13 cellular contexts compared by ENCODE assay signal in genomic region chr4:87589531-87589930, GRCh38. TPM values are rescaled to one million over a fixed set of nuclear protein-coding genes. Genes with fewer than 3 reads are reported as not detected.
A peak's percentile ranks its signal among the peaks of the same experiment; 100 is the strongest.
DNase-seq lines count a peak whose midpoint lies in the region; ATAC-seq, FAIRE-seq and TF ChIP-seq lines count a peak whose summit lies in the region.
"Had no signal": no experiment of that assay in that cellular context is flagged by ENCODE, and none has a peak within 500 bp of the region (broad histone marks: within the 10 kb centered on the region; RNA-seq: fewer than 3 reads in every experiment).

No MANE protein-coding gene starts in this region.

- FAIRE-seq in GM12892 (lab: Jason Lieb, UNC), result no peak
- FAIRE-seq: G401.6, small intestine had no signal

- TF ChIP-seq POLR2A in esophagus squamous epithelium (IDR thresholded peaks at IDR 0.05) (no peak), GM12892 (IDR thresholded peaks at IDR 0.05; ENCODE audit: low read depth, low read length) (no peak)

- intact Hi-C loops in esophagus squamous epithelium (cut with DNase I), result no loop called here

- no peaks in the 10 kb centered on the region for H3K36me3 ChIP-seq in esophagus squamous epithelium

- TF ChIP-seq CTCF in HFF-Myc (IDR thresholded peaks at IDR 0.05; ENCODE audit: low read depth, low read length, missing control alignments) (no peak), esophagus squamous epithelium (IDR thresholded peaks at IDR 0.05) (no peak)

- H3K4me3 ChIP-seq in HFF-Myc (replicated peaks; ENCODE audit: low read depth, low read length) (no peak overlapping the region), esophagus squamous epithelium (no peak overlapping the region)

- no peaks in the 10 kb centered on the region for H3K9me3 ChIP-seq in esophagus squamous epithelium

- ATAC-seq in HG02938 (IDR thresholded peaks at IDR 0.05; ENCODE audit: unreplicated experiment), result no peak
- ATAC-seq: stimulated activated naive CD8-positive, alpha-beta T cell treated with anti-CD3 and anti-CD28 coated beads, Interleukin-15, amount 100 ng/mL, for 72 hours had no signal

- peak overlapping the region in 1 of 4 donors; percentile 16 for H3K27ac ChIP-seq in esophagus squamous epithelium

- H3K4me1 ChIP-seq in esophagus squamous epithelium, result no peaks in the 10 kb centered on the region

- DNase-seq in HFF-Myc (ENCODE audit: extremely low read depth, low read depth) (peak; percentile 6), amniotic stem cell (lab: John Stamatoyannopoulos, UW) (peak; percentile 69), hepatic stellate cell (ENCODE audit: low spot score) (peak; percentile 40), stromal cell of bone marrow (ENCODE audit: low read depth) (peak; percentile 89), esophagus squamous epithelium (lab: John Stamatoyannopoulos, UW) (no peak), retina (no peak), GM12892 (ENCODE audit: insufficient read length) (no peak)
- DNase-seq: activated CD4-positive, alpha-beta memory T cell treated with anti-CD3 and anti-CD28 coated beads for 36 hours; NCI-H1694; small intestine; stimulated activated naive CD8-positive, alpha-beta T cell treated with anti-CD3 and anti-CD28 coated beads, Interleukin-15, amount 100 ng/mL, for 72 hours had no signal

- H3K27me3 ChIP-seq in esophagus squamous epithelium, result no peaks in the 10 kb centered on the region

RNA-seq across cellular contexts. Expression of gene DSPP, which starts 18.8 kb away (rescaled TPM):
- total RNA-seq in esophagus squamous epithelium, result under 1 TPM in 1 of 4 donors, not detected in 3; 0.09 TPM
- not detected for polyA plus RNA-seq in GM12892 (2012; ENCODE audit: missing spikeins)
- total RNA-seq: activated CD4-positive, alpha-beta memory T cell treated with anti-CD3 and anti-CD28 coated beads for 36 hours had no signal
- polyA plus RNA-seq: small intestine had no signal

Comparison
In these comparisons a context has a peak if more than half of its experiments do, and no peak if none do; other contexts are left out.
1. DNase-seq: peak in HFF-Myc (single experiment), amniotic stem cell (single experiment), hepatic stellate cell (single experiment) and stromal cell of bone marrow (single experiment); none in esophagus squamous epithelium (single experiment), retina (single experiment) and GM12892 (single experiment).